10 cellular contexts compared by ENCODE assay signal in genomic region chr10:30151581-30152389, GRCh38.
DNase-seq lines count a peak whose midpoint lies in the region; ATAC-seq and TF ChIP-seq lines count a peak whose summit lies in the region.
"Had no signal": no experiment of that assay in that cellular context is flagged by ENCODE, and none has a peak within 500 bp of the region (broad histone marks: within the 10 kb centered on the region; RNA-seq: fewer than 3 reads in every experiment).

No MANE protein-coding gene starts in this region.

- H3K9me3 Mint-ChIP-seq in stimulated activated effector memory CD8-positive, alpha-beta T cell treated with anti-CD3 and anti-CD28 coated beads, Interleukin-12 subunit alpha, Interleukin-12 subunit beta, amount 100 ng/mL, for 72 hours = no peaks in the 10 kb centered on the region

- H3K4me1 Mint-ChIP-seq in stimulated activated effector memory CD8-positive, alpha-beta T cell treated with anti-CD3 and anti-CD28 coated beads, Interleukin-12 subunit alpha, Interleukin-12 subunit beta, amount 100 ng/mL, for 72 hours = no peaks in the 10 kb centered on the region

- H3K4me3 ChIP-seq in Panc1 (ENCODE audit: low read depth in 2 of 2, low read length in 2 of 2) (no peak overlapping the region), fibroblast of mammary gland (ENCODE audit: control insufficient read depth, low read depth, low read length) (no peak overlapping the region)

- no peak overlapping the region for H3K27ac Mint-ChIP-seq in stimulated activated effector memory CD8-positive, alpha-beta T cell treated with anti-CD3 and anti-CD28 coated beads, Interleukin-12 subunit alpha, Interleukin-12 subunit beta, amount 100 ng/mL, for 72 hours

- no peaks in the 10 kb centered on the region for H3K9me3 ChIP-seq in Panc1 (ENCODE audit: control insufficient read depth, insufficient read depth, low read depth, low read length)

- no TSS peak for BruUV-seq in Panc1 (replicated peaks; lab: Mats Ljungman, UMichigan)

- ATAC-seq in Panc1 (peak; percentile 71; the same call in 1 of the 2 replicates), GM21423 (IDR thresholded peaks at IDR 0.05; ENCODE audit: unreplicated experiment) (no peak)
- ATAC-seq in stimulated activated effector memory CD8-positive, alpha-beta T cell treated with anti-CD3 and anti-CD28 coated beads, Interleukin-12 subunit alpha, Interleukin-12 subunit beta, amount 100 ng/mL, for 72 hours = peak; percentile 24
- ATAC-seq: left colon had no signal

- POLR2A ChIA-PET in Panc1 (lab: Charles Lee) = no interaction called here

- DNase-seq in DMS 273 (lab: John Stamatoyannopoulos, UW; ENCODE audit: unreplicated experiment) (peak; percentile 20), DMS 273 treated with DMSO at 0.1 percent for 48 hours (lab: John Stamatoyannopoulos, UW) (no peak), Panc1 (ENCODE audit: low read depth, low spot score) (peak; percentile 1), fibroblast of mammary gland (ENCODE audit: low read depth) (peak; percentile 92), NK-92 (lab: John Stamatoyannopoulos, UW; ENCODE audit: unreplicated experiment) (no peak)
- DNase-seq in stimulated activated effector memory CD8-positive, alpha-beta T cell treated with anti-CD3 and anti-CD28 coated beads, Interleukin-12 subunit alpha, Interleukin-12 subunit beta, amount 100 ng/mL, for 72 hours (ENCODE audit: low spot score in 2 of 2) = no peak
- DNase-seq in stimulated activated CD4-positive, alpha-beta T cell treated with anti-CD3 and anti-CD28 coated beads, Interleukin-4, amount 100 ng/mL, for 1 hour = no peak
- DNase-seq: left colon had no signal

- intact Hi-C loops in Panc1 (cut with micrococcal nuclease; ENCODE audit: unreplicated experiment) = no loop called here

- H3K36me3 ChIP-seq in Panc1 (ENCODE audit: control insufficient read depth, insufficient read depth, low read length) = no peaks in the 10 kb centered on the region

- no peak overlapping the region for H3K27ac ChIP-seq in Panc1 (ENCODE audit: low read length)
- H3K27ac ChIP-seq: 22Rv1 had no signal

- TF ChIP-seq CTCF in Panc1 (IDR thresholded peaks at IDR 0.05) = no peak
- TF ChIP-seq CTCF in fibroblast of mammary gland (conservative IDR thresholded peaks at IDR 0.05; ENCODE audit: control insufficient read depth, insufficient read depth, low read depth, low read length) = peak; percentile 6

- H3K27me3 ChIP-seq in Panc1 (ENCODE audit: control insufficient read depth, insufficient read depth, low read length) = no peaks in the 10 kb centered on the region

- H3K4me1 ChIP-seq in Panc1 (ENCODE audit: control insufficient read depth, insufficient read depth, low read length) = no peaks in the 10 kb centered on the region

- no peak overlapping the region for H3K4me3 Mint-ChIP-seq in stimulated activated effector memory CD8-positive, alpha-beta T cell treated with anti-CD3 and anti-CD28 coated beads, Interleukin-12 subunit alpha, Interleukin-12 subunit beta, amount 100 ng/mL, for 72 hours

- H3K36me3 Mint-ChIP-seq in stimulated activated effector memory CD8-positive, alpha-beta T cell treated with anti-CD3 and anti-CD28 coated beads, Interleukin-12 subunit alpha, Interleukin-12 subunit beta, amount 100 ng/mL, for 72 hours = no peaks in the 10 kb centered on the region

- in situ Hi-C loops in Panc1 (cut with HindIII; ENCODE audit: low pct_unique_long_range_greater_than_20kb, low sequenced_read_pairs) = no loop called here

- CTCF ChIA-PET in Panc1 (lab: Charles Lee) = no interaction called here

Comparison
In these comparisons a context has a peak if more than half of its experiments do, and no peak if none do; other contexts are left out.
1. DNase-seq: peak in DMS 273 (single experiment), Panc1 (single experiment) and fibroblast of mammary gland (single experiment); none in DMS 273 treated with DMSO at 0.1 percent for 48 hours (single experiment), stimulated activated effector memory CD8-positive, alpha-beta T cell treated with anti-CD3 and anti-CD28 coated beads, Interleukin-12 subunit alpha, Interleukin-12 subunit beta, amount 100 ng/mL, for 72 hours (0 of 2), NK-92 (single experiment) and stimulated activated CD4-positive, alpha-beta T cell treated with anti-CD3 and anti-CD28 coated beads, Interleukin-4, amount 100 ng/mL, for 1 hour (single experiment).